8 cellular contexts compared by ENCODE assay signal in the genomic region with DNA sequence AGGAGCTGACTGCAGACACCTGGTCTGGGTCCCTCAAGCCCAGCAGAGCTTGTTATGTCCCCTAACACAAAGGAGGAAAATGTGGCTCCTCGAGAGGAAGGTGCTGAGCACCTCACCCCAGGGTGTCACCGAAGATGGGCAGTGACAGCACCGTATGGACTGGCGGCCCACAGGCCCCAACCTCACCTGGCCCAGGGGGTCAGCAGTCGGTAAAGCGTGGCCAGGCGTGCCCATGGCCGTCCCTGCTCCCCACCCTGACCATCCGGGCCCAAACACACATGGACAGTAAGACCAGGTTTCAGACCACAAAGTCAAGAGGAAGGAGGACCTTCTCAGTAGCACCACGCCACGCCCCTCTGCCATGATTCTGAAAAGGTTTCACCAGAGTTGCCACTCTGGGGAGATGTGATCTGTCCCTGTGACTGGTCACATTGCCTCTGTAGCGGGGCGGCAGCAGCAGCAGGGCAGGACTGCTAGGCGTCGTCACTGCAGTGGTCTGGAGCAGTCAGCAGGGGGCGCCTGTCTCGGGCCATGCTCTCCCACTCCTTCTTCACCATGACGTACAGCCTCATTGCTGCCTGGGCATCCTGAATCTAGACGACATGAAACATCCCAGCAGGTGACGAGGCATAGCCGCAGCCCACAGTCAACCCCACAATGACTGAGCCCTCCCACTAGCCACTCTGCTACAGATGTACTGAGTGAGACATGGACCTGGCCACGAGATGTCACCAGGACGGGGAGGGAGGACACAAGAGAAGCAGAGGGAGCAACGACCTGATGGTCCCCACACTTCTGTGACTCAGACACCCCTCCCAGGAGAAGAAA. TPM values are rescaled to one million over a fixed set of nuclear protein-coding genes. Genes with fewer than 3 reads are reported as not detected.
DNase-seq lines count a peak whose midpoint lies in the region; ATAC-seq, FAIRE-seq and TF ChIP-seq lines count a peak whose summit lies in the region.

No MANE protein-coding gene starts in this region.

- FAIRE-seq in GM18507 (lab: Jason Lieb, UNC): peak; percentile 89

- no peaks in the 10 kb centered on the region for H3K4me1 ChIP-seq in SJSA1 (replicated peaks)
- no peaks in the 10 kb centered on the region for H3K4me1 ChIP-seq in thoracic aorta (ENCODE audit: control insufficient read depth in 1 of 2, low read depth in 2 of 2)

- no peaks in the 10 kb centered on the region for H3K27me3 Mint-ChIP-seq in osteocyte (ENCODE audit: unreplicated experiment)

- DNase-seq in 8988T (peak; percentile 57), GM18507 (ENCODE audit: extremely low spot score, insufficient read length, low read depth) (peak; percentile 47), LHCN-M2 (ENCODE audit: low read depth) (peak; percentile 64), SJSA1 (ENCODE audit: low read depth in 1 of 2, low spot score in 2 of 2) (peak; percentile 42 to 74), activated gamma-delta T cell treated with Interleukin-2 at 50 U/mL for 16 hours (peak; percentile 74), foreskin melanocyte (peak; percentile 60), osteocyte (ENCODE audit: extremely low spot score, unreplicated experiment) (peak; percentile 91), thoracic aorta (ENCODE audit: low spot score) (no peak)

- H3K27ac ChIP-seq in SJSA1 (no peak overlapping the region), thoracic aorta (no peak overlapping the region)

- H3K36me3 ChIP-seq in SJSA1 (peaks cover 64% of the 10 kb centered on the region), thoracic aorta (peaks cover 50% of the 10 kb centered on the region)

- ATAC-seq in thoracic aorta (ENCODE audit: insufficient number of reproducible peaks, low FRiP score, low read depth): no peak

- TF ChIP-seq CTCF in osteocyte (IDR thresholded peaks at IDR 0.05) (peak; percentile 90), thoracic aorta (IDR thresholded peaks at IDR 0.05) (peak; percentile 86)

- H3K27me3 ChIP-seq in SJSA1 (replicated peaks) (no peaks in the 10 kb centered on the region), thoracic aorta (replicated peaks; ENCODE audit: insufficient read depth) (no peaks in the 10 kb centered on the region)

- peaks cover 2% of the 10 kb centered on the region for H3K4me1 Mint-ChIP-seq in osteocyte (ENCODE audit: unreplicated experiment)

- H3K4me3 Mint-ChIP-seq in osteocyte (ENCODE audit: unreplicated experiment): no peak overlapping the region

- H3K9me3 ChIP-seq in SJSA1 (replicated peaks) (no peaks in the 10 kb centered on the region), thoracic aorta (no peaks in the 10 kb centered on the region)

- H3K9me3 Mint-ChIP-seq in osteocyte (ENCODE audit: unreplicated experiment): no peaks in the 10 kb centered on the region

- H3K27ac Mint-ChIP-seq in osteocyte (ENCODE audit: unreplicated experiment): no peak overlapping the region

- H3K4me3 ChIP-seq in SJSA1: no peak overlapping the region
- no peak overlapping the region for H3K4me3 ChIP-seq in thoracic aorta

- H3K36me3 Mint-ChIP-seq in osteocyte (ENCODE audit: unreplicated experiment): peaks cover 41% of the 10 kb centered on the region

RNA-seq across cellular contexts. Expression of a gene that starts 11.1 kb away (rescaled TPM):
- total RNA-seq in LHCN-M2 (2014; rRNA removed): 21.0 and 23.6 TPM in 2 replicates
- 21.1 TPM for polyA plus RNA-seq in LHCN-M2 (2012)
- 15.6 and 21.6 TPM in 2 replicates for total RNA-seq in SJSA1 (2014; rRNA removed; shearing (Covaris generic))
- 22.2 and 22.8 TPM in 2 replicates for total RNA-seq in osteocyte
- total RNA-seq in thoracic aorta: 10 to 100 TPM in 1 of 2 donors, 1 to 10 TPM in 1; 7.7 to 18.6 TPM

RNA-seq across cellular contexts. Expression of a gene that starts 15.5 kb away (rescaled TPM):
- total RNA-seq in LHCN-M2 (2014; rRNA removed): 1.6 and 2.3 TPM in 2 replicates
- 0.74 TPM for polyA plus RNA-seq in LHCN-M2 (2012)
- total RNA-seq in SJSA1 (2014; rRNA removed; shearing (Covaris generic)): 0.24 and 0.88 TPM in 2 replicates
- 7.4 and 8.8 TPM in 2 replicates for total RNA-seq in osteocyte
- total RNA-seq in thoracic aorta: 1 to 10 TPM; 1.3 to 6.0 TPM

RNA-seq across cellular contexts. Expression of a gene that starts 30.5 kb away (rescaled TPM):
- total RNA-seq in LHCN-M2 (2014; rRNA removed) (0.45 and 1.4 TPM in 2 replicates), osteocyte (3.5 and 5.1 TPM in 2 replicates), thoracic aorta (under 1 TPM in 1 of 2 donors, not detected in 1; 0.42 TPM)
- polyA plus RNA-seq in LHCN-M2 (2012): 2.3 TPM
- 0.63 TPM in 1 of 2 replicates, not detected in the other for total RNA-seq in SJSA1 (2014; rRNA removed; shearing (Covaris generic))

RNA-seq across cellular contexts. Expression of a gene that starts 30.8 kb away (rescaled TPM):
- total RNA-seq in LHCN-M2 (2014; rRNA removed) (456 and 465 TPM in 2 replicates), osteocyte (190 and 201 TPM in 2 replicates), thoracic aorta (100 to 1,000 TPM; 152 to 154 TPM)
- polyA plus RNA-seq in LHCN-M2 (2012): 262 TPM
- total RNA-seq in SJSA1 (2014; rRNA removed; shearing (Covaris generic)): 281 and 393 TPM in 2 replicates

RNA-seq across cellular contexts. Expression of a gene that starts 50.3 kb away (rescaled TPM):
- 25.3 and 29.6 TPM in 2 replicates for total RNA-seq in LHCN-M2 (2014; rRNA removed)
- polyA plus RNA-seq in LHCN-M2 (2012): 32.7 TPM
- 16.5 and 19.6 TPM in 2 replicates for total RNA-seq in SJSA1 (2014; rRNA removed; shearing (Covaris generic))
- 15.4 and 16.3 TPM in 2 replicates for total RNA-seq in osteocyte
- 10 to 100 TPM in 1 of 2 donors, 1 to 10 TPM in 1; 7.0 to 13.3 TPM for total RNA-seq in thoracic aorta
